Comparison of ENCODE assay signal across 1 cellular context in the genomic region with DNA sequence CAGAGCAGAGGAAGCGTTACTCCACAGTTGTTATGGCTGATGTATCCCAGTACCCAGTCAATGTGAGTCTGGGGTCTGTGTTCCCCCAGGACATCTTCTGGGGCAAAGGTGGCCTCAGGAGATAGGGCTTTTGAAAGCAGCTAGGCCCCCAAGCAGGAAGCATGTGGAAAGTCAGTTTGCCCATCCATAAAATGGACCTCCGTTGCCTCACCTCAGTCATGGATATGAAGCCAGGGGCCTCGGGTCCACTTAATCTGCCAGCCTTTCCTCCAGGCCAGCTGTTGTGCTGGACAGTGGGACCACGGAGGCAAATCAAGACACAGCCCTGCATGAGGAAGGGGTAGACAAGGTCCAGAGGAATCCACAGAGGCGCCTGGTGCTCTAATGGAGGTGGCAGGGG.
TF ChIP-seq lines count a peak whose summit lies in the region.

No MANE protein-coding gene starts in this region.

TF ChIP-seq in HCT116, 20 proteins besides CTCF, POLR2A, EP300 and RAD21 (continued from another document):
- TF ChIP-seq, protein P1, sequence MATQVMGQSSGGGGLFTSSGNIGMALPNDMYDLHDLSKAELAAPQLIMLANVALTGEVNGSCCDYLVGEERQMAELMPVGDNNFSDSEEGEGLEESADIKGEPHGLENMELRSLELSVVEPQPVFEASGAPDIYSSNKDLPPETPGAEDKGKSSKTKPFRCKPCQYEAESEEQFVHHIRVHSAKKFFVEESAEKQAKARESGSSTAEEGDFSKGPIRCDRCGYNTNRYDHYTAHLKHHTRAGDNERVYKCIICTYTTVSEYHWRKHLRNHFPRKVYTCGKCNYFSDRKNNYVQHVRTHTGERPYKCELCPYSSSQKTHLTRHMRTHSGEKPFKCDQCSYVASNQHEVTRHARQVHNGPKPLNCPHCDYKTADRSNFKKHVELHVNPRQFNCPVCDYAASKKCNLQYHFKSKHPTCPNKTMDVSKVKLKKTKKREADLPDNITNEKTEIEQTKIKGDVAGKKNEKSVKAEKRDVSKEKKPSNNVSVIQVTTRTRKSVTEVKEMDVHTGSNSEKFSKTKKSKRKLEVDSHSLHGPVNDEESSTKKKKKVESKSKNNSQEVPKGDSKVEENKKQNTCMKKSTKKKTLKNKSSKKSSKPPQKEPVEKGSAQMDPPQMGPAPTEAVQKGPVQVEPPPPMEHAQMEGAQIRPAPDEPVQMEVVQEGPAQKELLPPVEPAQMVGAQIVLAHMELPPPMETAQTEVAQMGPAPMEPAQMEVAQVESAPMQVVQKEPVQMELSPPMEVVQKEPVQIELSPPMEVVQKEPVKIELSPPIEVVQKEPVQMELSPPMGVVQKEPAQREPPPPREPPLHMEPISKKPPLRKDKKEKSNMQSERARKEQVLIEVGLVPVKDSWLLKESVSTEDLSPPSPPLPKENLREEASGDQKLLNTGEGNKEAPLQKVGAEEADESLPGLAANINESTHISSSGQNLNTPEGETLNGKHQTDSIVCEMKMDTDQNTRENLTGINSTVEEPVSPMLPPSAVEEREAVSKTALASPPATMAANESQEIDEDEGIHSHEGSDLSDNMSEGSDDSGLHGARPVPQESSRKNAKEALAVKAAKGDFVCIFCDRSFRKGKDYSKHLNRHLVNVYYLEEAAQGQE (IDR thresholded peaks at IDR 0.05; ENCODE audit: low read depth): no peak
- TF ChIP-seq TCF7L2 (IDR thresholded peaks at IDR 0.05; ENCODE audit: borderline replicate concordance, extremely low read depth, insufficient read depth, insufficient read length) (no peak), ZNF274 (IDR thresholded peaks at IDR 0.05; ENCODE audit: low read depth, low read length) (no peak), CBX3 (IDR thresholded peaks at IDR 0.05; ENCODE audit: low read depth) (no peak), SIN3A (IDR thresholded peaks at IDR 0.05; ENCODE audit: low read depth) (no peak), CEBPB (IDR thresholded peaks at IDR 0.05; ENCODE audit: low read depth) (no peak), YY1 (IDR thresholded peaks at IDR 0.05; ENCODE audit: extremely low read depth, insufficient replicate concordance, low read depth, low read length) (no peak), JUND (IDR thresholded peaks at IDR 0.05) (no peak)
- TF ChIP-seq, protein P2, sequence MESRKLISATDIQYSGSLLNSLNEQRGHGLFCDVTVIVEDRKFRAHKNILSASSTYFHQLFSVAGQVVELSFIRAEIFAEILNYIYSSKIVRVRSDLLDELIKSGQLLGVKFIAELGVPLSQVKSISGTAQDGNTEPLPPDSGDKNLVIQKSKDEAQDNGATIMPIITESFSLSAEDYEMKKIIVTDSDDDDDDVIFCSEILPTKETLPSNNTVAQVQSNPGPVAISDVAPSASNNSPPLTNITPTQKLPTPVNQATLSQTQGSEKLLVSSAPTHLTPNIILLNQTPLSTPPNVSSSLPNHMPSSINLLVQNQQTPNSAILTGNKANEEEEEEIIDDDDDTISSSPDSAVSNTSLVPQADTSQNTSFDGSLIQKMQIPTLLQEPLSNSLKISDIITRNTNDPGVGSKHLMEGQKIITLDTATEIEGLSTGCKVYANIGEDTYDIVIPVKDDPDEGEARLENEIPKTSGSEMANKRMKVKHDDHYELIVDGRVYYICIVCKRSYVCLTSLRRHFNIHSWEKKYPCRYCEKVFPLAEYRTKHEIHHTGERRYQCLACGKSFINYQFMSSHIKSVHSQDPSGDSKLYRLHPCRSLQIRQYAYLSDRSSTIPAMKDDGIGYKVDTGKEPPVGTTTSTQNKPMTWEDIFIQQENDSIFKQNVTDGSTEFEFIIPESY (IDR thresholded peaks at IDR 0.05; ENCODE audit: extremely low read depth, insufficient replicate concordance, low read length): no peak
